In the genomic region with DNA sequence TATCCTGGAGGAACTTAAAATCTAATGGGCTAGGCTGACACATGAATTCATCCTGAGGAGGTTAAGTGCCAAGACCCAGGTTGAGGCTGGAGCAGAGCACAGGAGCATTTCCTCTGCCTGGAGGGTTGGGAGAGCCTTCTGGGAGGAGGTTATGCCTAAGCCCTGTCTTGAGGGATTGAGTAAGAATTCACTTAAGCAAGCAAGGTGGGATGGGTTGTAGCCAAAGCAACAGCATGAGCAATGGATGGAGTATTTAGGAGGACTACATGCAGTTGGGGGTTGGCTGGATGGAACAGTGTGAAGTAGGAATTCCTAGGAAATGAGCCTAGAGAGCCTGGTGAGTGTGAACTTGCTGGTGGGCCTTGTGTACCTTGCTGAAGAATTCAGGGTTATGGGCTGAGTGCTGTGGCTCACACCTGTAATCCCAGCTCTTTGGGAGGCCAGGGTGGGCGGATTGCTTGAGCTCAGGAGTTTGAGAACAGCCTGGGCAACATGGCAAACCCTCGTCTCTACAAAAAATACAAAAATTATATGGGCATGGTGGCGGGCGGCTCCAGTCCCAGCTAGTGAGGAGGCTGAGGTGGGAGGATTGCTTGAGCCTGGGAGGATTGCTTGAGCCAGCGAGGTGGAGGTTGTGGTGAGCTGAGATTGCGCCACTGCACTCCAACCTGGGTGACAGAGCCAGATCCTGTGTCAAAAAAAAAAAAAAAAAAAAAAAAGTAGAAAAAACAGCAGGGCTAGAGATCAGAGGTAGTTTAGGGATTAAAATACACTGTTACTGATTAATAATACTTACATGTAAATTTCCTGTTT, we compare ENCODE assay signal across 15 cellular contexts. TPM values are rescaled to one million over a fixed set of nuclear protein-coding genes. Genes with fewer than 3 reads are reported as not detected.
DNase-seq lines count a peak whose midpoint lies in the region; ATAC-seq and TF ChIP-seq lines count a peak whose summit lies in the region.
"Had no signal": no experiment of that assay in that cellular context is flagged by ENCODE, and none has a peak within 500 bp of the region (broad histone marks: within the 10 kb centered on the region; RNA-seq: fewer than 3 reads in every experiment).

No MANE protein-coding gene starts in this region.

- no peak overlapping the region for H3K27ac ChIP-seq in psoas muscle
- no peak overlapping the region for H3K27ac ChIP-seq in WERI-Rb-1
- H3K27ac ChIP-seq: C4-2B, pancreas had no signal

- H3K4me3 ChIP-seq in psoas muscle (no peak overlapping the region), WERI-Rb-1 (ENCODE audit: low read depth, low read length) (no peak overlapping the region)
- H3K4me3 ChIP-seq: pancreas had no signal

- TF ChIP-seq CTCF in psoas muscle (IDR thresholded peaks at IDR 0.05) (no peak), WERI-Rb-1 (IDR thresholded peaks at IDR 0.05; ENCODE audit: low read depth, low read length) (no peak)

- no peaks in the 10 kb centered on the region for H3K9me3 ChIP-seq in psoas muscle
- H3K9me3 ChIP-seq in WERI-Rb-1 (ENCODE audit: severe bottlenecking), result no peaks in the 10 kb centered on the region
- H3K9me3 ChIP-seq: pancreas had no signal

- H3K36me3 ChIP-seq in psoas muscle (ENCODE audit: insufficient read depth in 1 of 2, low read depth in 1 of 2) (no peaks in the 10 kb centered on the region), WERI-Rb-1 (no peaks in the 10 kb centered on the region)
- H3K36me3 ChIP-seq: pancreas had no signal

- H3K27me3 ChIP-seq in psoas muscle (ENCODE audit: insufficient read depth in 3 of 3, low read length in 2 of 3), result peaks cover 0 to under 1% (median 0%) of the 10 kb centered on the region in 3 donors
- H3K27me3 ChIP-seq in WERI-Rb-1 (ENCODE audit: insufficient read depth, low read depth, severe bottlenecking), result no peaks in the 10 kb centered on the region
- H3K27me3 ChIP-seq: pancreas had no signal

- intact Hi-C loops in psoas muscle (cut with DNase I), result no loop called here

- no peak for ATAC-seq in psoas muscle
- ATAC-seq: left ventricle myocardium superior, pancreas had no signal

- no peaks in the 10 kb centered on the region for H3K4me1 ChIP-seq in psoas muscle

- 95 to 97% (median 96%) methylated on average over 6 of the region's 6 CpGs for WGBS in psoas muscle, 3 donors

- DNase-seq in AG08395 (ENCODE audit: low spot score) (peak; percentile 92), HT1080 (ENCODE audit: low read depth) (peak; percentile 97), astrocyte of the hippocampus (ENCODE audit: low read depth, low spot score) (peak; percentile 83), islet precursor cell (peak; percentile 93), NCI-H526 (lab: John Stamatoyannopoulos, UW) (no peak), psoas muscle (no peak), NCI-H774 (lab: John Stamatoyannopoulos, UW) (no peak), WERI-Rb-1 (no peak)
- DNase-seq: activated naive CD8-positive, alpha-beta T cell treated with anti-CD3 and anti-CD28 coated beads, Interleukin-2, amount 10 ng/mL, durations not matched to agents 7 days and 5 days; left ventricle myocardium superior; NCI-H1048; NCI-H524; pancreas; stimulated activated CD4-positive, alpha-beta T cell treated with anti-CD3 and anti-CD28 coated beads, Interleukin-4, amount 100 ng/mL, for 1 hour had no signal

RNA-seq across cellular contexts. Expression of a gene that starts 22.2 kb away (rescaled TPM):
- 17.0 and 20.0 TPM in 2 replicates for total RNA-seq in HT1080 (2014; rRNA removed; shearing (Covaris generic))
- polyA plus RNA-seq in HT1080 (2015; cell fraction: cytosol; rRNA removed), result 11.6 and 14.0 TPM in 2 replicates
- 54.4 and 56.1 TPM in 2 replicates for polyA plus RNA-seq in HT1080 (2015; cell fraction: nucleus; rRNA removed)
- total RNA-seq in psoas muscle, result 1 to 10 TPM; 3.2 to 7.5 (median 4.8) TPM
- polyA plus RNA-seq in psoas muscle, result 1 to 10 TPM; 1.9 to 2.2 (median 2.1) TPM

Comparison
In these comparisons a context has a peak if more than half of its experiments do, and no peak if none do; other contexts are left out.
1. DNase-seq: peak in AG08395 (single experiment), HT1080 (single experiment), astrocyte of the hippocampus (single experiment) and islet precursor cell (single experiment); none in NCI-H526 (0 of 2), psoas muscle (0 of 2), NCI-H774 (single experiment) and WERI-Rb-1 (single experiment).